In the genomic region with DNA sequence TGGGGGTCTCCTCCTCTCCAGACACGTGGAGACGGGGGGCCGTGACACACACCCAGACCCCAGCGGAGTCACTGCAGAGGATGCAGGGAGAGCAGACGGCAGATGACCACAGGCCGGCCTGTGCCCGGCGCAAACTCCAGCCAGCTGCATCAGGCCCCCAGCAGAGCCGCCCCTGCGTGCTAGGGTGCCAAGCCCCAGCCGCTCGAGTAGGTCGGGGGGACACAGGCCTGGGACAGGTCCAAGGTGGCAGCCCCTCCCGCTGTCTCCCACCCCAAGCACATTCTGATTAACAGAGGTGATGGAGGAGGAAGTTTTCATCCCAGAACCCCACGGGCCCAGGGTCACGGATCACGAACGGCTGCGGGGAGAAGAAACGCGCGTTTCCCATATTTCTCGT, we compare ENCODE assay signal across 22 cellular contexts. TPM values are rescaled to one million over a fixed set of nuclear protein-coding genes. Genes with fewer than 3 reads are reported as not detected.
DNase-seq lines count a peak whose midpoint lies in the region; ATAC-seq and TF ChIP-seq lines count a peak whose summit lies in the region.
"Had no signal": no experiment of that assay in that cellular context is flagged by ENCODE, and none has a peak within 500 bp of the region (broad histone marks: within the 10 kb centered on the region; RNA-seq: fewer than 3 reads in every experiment).

No MANE protein-coding gene starts in this region.

- H3K4me3 Mint-ChIP-seq in mesothelial cell of epicardium, result no peak overlapping the region
- no peak overlapping the region for H3K4me3 Mint-ChIP-seq in activated CD4-positive, alpha-beta T cell treated with anti-CD3 and anti-CD28 coated beads, Interleukin-2, amount 10 ng/mL, durations not matched to agents 7 days and 5 days
- H3K4me3 Mint-ChIP-seq: activated CD8-positive, alpha-beta T cell treated with anti-CD3 and anti-CD28 coated beads for 36 hours; CD4-positive, alpha-beta T cell had no signal

- no peak for TF ChIP-seq POLR2A in esophagus squamous epithelium (IDR thresholded peaks at IDR 0.05)
- no peak for TF ChIP-seq POLR2A in sigmoid colon (IDR thresholded peaks at IDR 0.05)

- DNase-seq in HuH-7.5 (ENCODE audit: low spot score), result peak; percentile 1
- no peak for DNase-seq in esophagus squamous epithelium (lab: John Stamatoyannopoulos, UW)
- peak; percentile 66 for DNase-seq in sigmoid colon
- DNase-seq in effector CD8-positive, alpha-beta T cell (lab: John Stamatoyannopoulos, UW), result no peak
- DNase-seq in mesothelial cell of epicardium (ENCODE audit: low spot score in 2 of 2, unreplicated experiment in 2 of 2), result no peak
- DNase-seq in activated CD4-positive, alpha-beta T cell treated with anti-CD3 and anti-CD28 coated beads, Interleukin-2, amount 10 ng/mL, durations not matched to agents 7 days and 5 days, result no peak
- DNase-seq: activated CD8-positive, alpha-beta T cell treated with anti-CD3 and anti-CD28 coated beads for 36 hours; CD4-positive, alpha-beta T cell; colonic mucosa; effector memory CD4-positive, alpha-beta T cell; foreskin keratinocyte; NCI-H1092; NCI-H526; small intestine; stimulated activated CD4-positive, alpha-beta T cell treated with anti-CD3 and anti-CD28 coated beads, Interleukin-1b, Interleukin-23, amount 100 ng/mL, for 48 hours; upper lobe of right lung had no signal

- H3K27ac Mint-ChIP-seq in mesothelial cell of epicardium, result no peak overlapping the region
- no peak overlapping the region for H3K27ac Mint-ChIP-seq in activated CD4-positive, alpha-beta T cell treated with anti-CD3 and anti-CD28 coated beads, Interleukin-2, amount 10 ng/mL, durations not matched to agents 7 days and 5 days
- H3K27ac Mint-ChIP-seq: activated CD8-positive, alpha-beta T cell treated with anti-CD3 and anti-CD28 coated beads for 36 hours; activated T-helper 2 cell treated with anti-CD3 and anti-CD28 coated beads, Interferon-gamma antibody, Interleukin-2, Interleukin-4, amounts not matched to agents 10 μg/mL and 5 μg/mL and 100 μg/mL, durations not matched to agents 14 hours and 24 hours and 36 hours; CD4-positive, alpha-beta T cell had no signal

- CTCF ChIA-PET in activated CD4-positive, alpha-beta T cell treated with anti-CD3 and anti-CD28 coated beads, Interleukin-2, amount 10 ng/mL, durations not matched to agents 7 days and 5 days (lab: Charles Lee), result no interaction called here

- peak overlapping the region in 5 of 11 experiments; percentile 10 to 51 (median 31); a peak in 6 of 22 replicates for H3K9ac ChIP-seq in BLaER1 treated with 17β-estradiol and CSF1 and Interleukin-3, amounts not matched to agents 10 nM and 100 nM

- peak overlapping the region; percentile 52 to 94 (median 77) for H3K4me2 ChIP-seq in BLaER1 treated with 17β-estradiol and CSF1 and Interleukin-3, amounts not matched to agents 10 nM and 100 nM

- H3K27ac ChIP-seq in BLaER1 treated with 17β-estradiol and CSF1 and Interleukin-3, amounts not matched to agents 10 nM and 100 nM, result peak overlapping the region in 9 of 11 experiments; percentile 31 to 71 (median 51); a peak in 15 of 22 replicates
- H3K27ac ChIP-seq in esophagus squamous epithelium (peak overlapping the region in 3 of 4 donors; percentile 16 to 59 (median 50)), sigmoid colon (peak overlapping the region; percentile 74 to 88 (median 79))
- H3K27ac ChIP-seq: colonic mucosa, foreskin keratinocyte had no signal

- no peaks in the 10 kb centered on the region for H3K27me3 Mint-ChIP-seq in mesothelial cell of epicardium (ENCODE audit: low read depth)
- H3K27me3 Mint-ChIP-seq in activated CD4-positive, alpha-beta T cell treated with anti-CD3 and anti-CD28 coated beads, Interleukin-2, amount 10 ng/mL, durations not matched to agents 7 days and 5 days, result no peaks in the 10 kb centered on the region
- H3K27me3 Mint-ChIP-seq: activated CD8-positive, alpha-beta T cell treated with anti-CD3 and anti-CD28 coated beads for 36 hours; CD4-positive, alpha-beta T cell had no signal

- H3K4me1 ChIP-seq in BLaER1 treated with 17β-estradiol and CSF1 and Interleukin-3, amounts not matched to agents 10 nM and 100 nM, result peaks cover 52 to 100% (median 92%) of the 10 kb centered on the region in 10 experiments
- H3K4me1 ChIP-seq in esophagus squamous epithelium (peaks cover 18 to 76% (median 26%) of the 10 kb centered on the region in 3 donors), sigmoid colon (peaks cover 0 to 91% (median 87%) of the 10 kb centered on the region in 4 donors)
- H3K4me1 ChIP-seq: colonic mucosa, foreskin keratinocyte had no signal

- WGBS in esophagus squamous epithelium, 2 donors, result no CpG with 5 or more reads among the region's 23 CpGs
- WGBS in sigmoid colon, 2 donors, result 85 to 90% methylated on average over 23 of the region's 23 CpGs

- H3K36me3 ChIP-seq in BLaER1 treated with 17β-estradiol and CSF1 and Interleukin-3, amounts not matched to agents 10 nM and 100 nM, result peaks cover 0 to 31% (median 0%) of the 10 kb centered on the region in 11 experiments; a peak in 3 of 22 replicates
- H3K36me3 ChIP-seq in esophagus squamous epithelium (peaks cover 0 to 34% (median 0%) of the 10 kb centered on the region in 3 donors), sigmoid colon (peaks cover 0 to 10% (median 0%) of the 10 kb centered on the region in 4 donors)
- H3K36me3 ChIP-seq: breast epithelium, colonic mucosa, upper lobe of right lung had no signal

- no peak for TF ChIP-seq EP300 in sigmoid colon (IDR thresholded peaks at IDR 0.05)

- no peaks in the 10 kb centered on the region for H3K9me3 Mint-ChIP-seq in mesothelial cell of epicardium
- no peaks in the 10 kb centered on the region for H3K9me3 Mint-ChIP-seq in activated CD4-positive, alpha-beta T cell treated with anti-CD3 and anti-CD28 coated beads, Interleukin-2, amount 10 ng/mL, durations not matched to agents 7 days and 5 days
- H3K9me3 Mint-ChIP-seq: activated CD8-positive, alpha-beta T cell treated with anti-CD3 and anti-CD28 coated beads for 36 hours; activated naive CD4-positive, alpha-beta T cell treated with anti-CD3 and anti-CD28 coated beads, Interleukin-2, amount 50 U/mL, for 72 hours; activated T-helper 2 cell treated with anti-CD3 and anti-CD28 coated beads, Interferon-gamma antibody, Interleukin-2, Interleukin-4, amounts not matched to agents 10 μg/mL and 5 μg/mL and 100 μg/mL, durations not matched to agents 14 hours and 24 hours and 36 hours; CD4-positive, alpha-beta T cell had no signal

- H4K20me1 ChIP-seq in BLaER1 treated with 17β-estradiol and CSF1 and Interleukin-3, amounts not matched to agents 10 nM and 100 nM, result peaks cover 0 to 82% (median 0%) of the 10 kb centered on the region in 11 experiments; a peak in 6 of 22 replicates

- H3K27me3 ChIP-seq in BLaER1 treated with 17β-estradiol and CSF1 and Interleukin-3, amounts not matched to agents 10 nM and 100 nM, result no peaks in the 10 kb centered on the region
- H3K27me3 ChIP-seq in esophagus squamous epithelium (no peaks in the 10 kb centered on the region), sigmoid colon (no peaks in the 10 kb centered on the region)
- H3K27me3 ChIP-seq: breast epithelium, colonic mucosa, foreskin keratinocyte, upper lobe of right lung had no signal

- no peaks in the 10 kb centered on the region for H3K36me3 Mint-ChIP-seq in mesothelial cell of epicardium
- H3K36me3 Mint-ChIP-seq in activated CD4-positive, alpha-beta T cell treated with anti-CD3 and anti-CD28 coated beads, Interleukin-2, amount 10 ng/mL, durations not matched to agents 7 days and 5 days (ENCODE audit: low read depth), result no peaks in the 10 kb centered on the region
- H3K36me3 Mint-ChIP-seq: activated naive CD4-positive, alpha-beta T cell treated with anti-CD3 and anti-CD28 coated beads, Interleukin-2, amount 50 U/mL, for 72 hours had no signal

- H3K4me3 ChIP-seq in BLaER1 treated with 17β-estradiol and CSF1 and Interleukin-3, amounts not matched to agents 10 nM and 100 nM, result no peak overlapping the region
- H3K4me3 ChIP-seq in esophagus squamous epithelium (no peak overlapping the region), sigmoid colon (no peak overlapping the region)
- H3K4me3 ChIP-seq: colonic mucosa, upper lobe of right lung had no signal

- H3K4me1 Mint-ChIP-seq in mesothelial cell of epicardium, result peaks cover 10% of the 10 kb centered on the region
- H3K4me1 Mint-ChIP-seq in activated CD4-positive, alpha-beta T cell treated with anti-CD3 and anti-CD28 coated beads, Interleukin-2, amount 10 ng/mL, durations not matched to agents 7 days and 5 days, result peaks cover 10% of the 10 kb centered on the region

- intact Hi-C loops in esophagus squamous epithelium (cut with DNase I) (no loop called here), sigmoid colon (cut with DNase I) (no loop called here)

- H3K9me3 ChIP-seq in BLaER1 treated with 17β-estradiol and CSF1 and Interleukin-3, amounts not matched to agents 10 nM and 100 nM (replicated peaks in 1 of 11), result no peaks in the 10 kb centered on the region
- H3K9me3 ChIP-seq in esophagus squamous epithelium, result no peaks in the 10 kb centered on the region
- no peaks in the 10 kb centered on the region for H3K9me3 ChIP-seq in sigmoid colon
- H3K9me3 ChIP-seq: breast epithelium, colonic mucosa, upper lobe of right lung had no signal

- no peak for ATAC-seq in HG03521 (IDR thresholded peaks at IDR 0.05; ENCODE audit: unreplicated experiment)
- ATAC-seq: activated CD4-positive, CD25-positive, alpha-beta regulatory T cell treated with anti-CD3 and anti-CD28 coated beads, Interleukin-2, amount 50 U/mL, for 24 hours; activated CD8-positive, alpha-beta T cell treated with anti-CD3 and anti-CD28 coated beads for 36 hours; activated naive CD4-positive, alpha-beta T cell treated with anti-CD3 and anti-CD28 coated beads, Interleukin-2, amount 50 U/mL, for 72 hours; foreskin keratinocyte; upper lobe of right lung had no signal

- POLR2A ChIA-PET in activated CD4-positive, alpha-beta T cell treated with anti-CD3 and anti-CD28 coated beads, Interleukin-2, amount 10 ng/mL, durations not matched to agents 7 days and 5 days (lab: Charles Lee), result no interaction called here

- TF ChIP-seq CTCF in esophagus squamous epithelium (IDR thresholded peaks at IDR 0.05) (no peak), sigmoid colon (IDR thresholded peaks at IDR 0.05) (no peak), mesothelial cell of epicardium (IDR thresholded peaks at IDR 0.05; ENCODE audit: unreplicated experiment) (no peak)

RNA-seq across cellular contexts. Expression of gene NACC2, which starts 14.4 kb away (rescaled TPM):
- total RNA-seq in esophagus squamous epithelium, result 10 to 100 TPM; 10.4 to 21.6 (median 12.8) TPM
- total RNA-seq in sigmoid colon, result 10 to 100 TPM; 41.6 to 80.0 (median 65.4) TPM
- 10 to 100 TPM in 1 of 3 donors, 1 to 10 TPM in 2; 3.6 to 14.3 (median 5.1) TPM for polyA plus RNA-seq in sigmoid colon
- total RNA-seq in mesothelial cell of epicardium, result 18.4 to 20.0 TPM (median 19.1 TPM) in 3 replicates
- total RNA-seq in activated CD4-positive, alpha-beta T cell treated with anti-CD3 and anti-CD28 coated beads, Interleukin-2, amount 10 ng/mL, durations not matched to agents 7 days and 5 days, result 1 to 10 TPM; 4.1 to 4.4 TPM

RNA-seq across cellular contexts. Expression of gene TMEM250, which starts 38.0 kb away (rescaled TPM):
- total RNA-seq in esophagus squamous epithelium (10 to 100 TPM; 34.3 to 59.4 (median 43.4) TPM), sigmoid colon (10 to 100 TPM; 23.7 to 35.6 (median 30.2) TPM), mesothelial cell of epicardium (34.2 to 35.3 TPM (median 34.5 TPM) in 3 replicates)
- 10 to 100 TPM; 25.4 to 48.4 (median 27.6) TPM for polyA plus RNA-seq in sigmoid colon
- total RNA-seq in activated CD4-positive, alpha-beta T cell treated with anti-CD3 and anti-CD28 coated beads, Interleukin-2, amount 10 ng/mL, durations not matched to agents 7 days and 5 days, result 10 to 100 TPM; 50.2 to 56.4 TPM

Comparison
In these comparisons a context has a peak if more than half of its experiments do, and no peak if none do; other contexts are left out.
1. DNase-seq: peak in HuH-7.5 (single experiment) and sigmoid colon (single experiment); none in esophagus squamous epithelium (single experiment), effector CD8-positive, alpha-beta T cell (single experiment), mesothelial cell of epicardium (0 of 2) and activated CD4-positive, alpha-beta T cell treated with anti-CD3 and anti-CD28 coated beads, Interleukin-2, amount 10 ng/mL, durations not matched to agents 7 days and 5 days (single experiment).
2. Peak in every context shown above with its lines, with median percentiles within 50 percentile points of each other: H3K27ac ChIP-seq.